Comparison of ENCODE assay signal across 1 cellular context in the genomic region with DNA sequence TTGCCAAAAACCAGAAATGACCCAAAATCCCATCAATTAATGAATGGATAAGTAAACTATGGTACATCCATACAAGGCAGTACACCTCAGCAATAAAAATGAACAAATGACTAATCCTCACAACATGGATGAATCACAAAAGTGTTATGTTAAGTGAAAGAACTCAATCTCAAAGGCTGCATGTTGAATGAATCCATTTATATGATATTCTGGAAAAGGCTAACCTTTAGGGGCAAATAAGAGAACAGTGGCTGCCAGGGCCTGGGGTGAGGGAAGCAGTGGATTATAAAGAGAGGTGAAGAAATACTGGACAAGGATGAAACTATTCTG.
TF ChIP-seq lines count a peak whose summit lies in the region.

No MANE protein-coding gene starts in this region.

TF ChIP-seq in endothelial cell of umbilical vein, 7 proteins besides CTCF, POLR2A, EP300 and RAD21:
- TF ChIP-seq, protein P1, sequence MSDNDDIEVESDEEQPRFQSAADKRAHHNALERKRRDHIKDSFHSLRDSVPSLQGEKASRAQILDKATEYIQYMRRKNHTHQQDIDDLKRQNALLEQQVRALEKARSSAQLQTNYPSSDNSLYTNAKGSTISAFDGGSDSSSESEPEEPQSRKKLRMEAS (IDR thresholded peaks at IDR 0.05; ENCODE audit: insufficient read depth, insufficient read length): no peak
- TF ChIP-seq MYC (IDR thresholded peaks at IDR 0.05; ENCODE audit: low read depth, low read length) (no peak), POLR2AphosphoS5 (IDR thresholded peaks at IDR 0.05; ENCODE audit: insufficient read depth, low read depth, low read length) (no peak), EZH2 (IDR thresholded peaks at IDR 0.05; ENCODE audit: borderline replicate concordance, low read depth, low read length, severe bottlenecking) (no peak), JUN (IDR thresholded peaks at IDR 0.05; ENCODE audit: borderline replicate concordance, insufficient read depth, insufficient read length, low read depth) (peak; percentile 23), FOS (IDR thresholded peaks at IDR 0.05; ENCODE audit: borderline replicate concordance, insufficient read depth, low read length) (peak; percentile 56), GATA2 (IDR thresholded peaks at IDR 0.05; ENCODE audit: insufficient read depth, insufficient read length, low read depth, low read length) (no peak)
